Comparison of ENCODE assay signal across 13 cellular contexts in the genomic region with DNA sequence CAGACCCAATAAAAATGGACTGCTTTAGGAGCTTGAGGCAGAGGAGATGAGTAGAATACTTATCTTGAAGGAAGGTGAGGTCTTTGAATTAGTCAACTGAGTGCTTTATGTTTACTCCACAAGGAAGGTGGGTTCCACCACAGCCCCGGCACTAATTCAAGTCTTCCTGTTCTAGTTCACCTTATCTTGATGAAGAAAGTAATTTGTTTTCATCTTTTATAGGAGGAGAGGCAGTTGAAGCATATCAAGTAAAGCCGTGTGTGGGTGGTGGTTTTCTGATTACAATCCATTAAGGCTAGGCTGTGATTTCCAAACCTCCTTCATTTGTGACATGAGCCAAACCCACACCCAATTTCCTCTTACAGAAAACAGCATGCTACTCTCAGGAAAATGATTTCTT. TPM values are rescaled to one million over a fixed set of nuclear protein-coding genes. Genes with fewer than 3 reads are reported as not detected.
DNase-seq lines count a peak whose midpoint lies in the region; ATAC-seq and TF ChIP-seq lines count a peak whose summit lies in the region.
"Had no signal": no experiment of that assay in that cellular context is flagged by ENCODE, and none has a peak within 500 bp of the region (broad histone marks: within the 10 kb centered on the region; RNA-seq: fewer than 3 reads in every experiment).

No MANE protein-coding gene starts in this region.

- H3K36me3 ChIP-seq in left lung: no peaks in the 10 kb centered on the region
- H3K36me3 ChIP-seq in upper lobe of right lung: no peaks in the 10 kb centered on the region

- no peaks in the 10 kb centered on the region for H3K27me3 ChIP-seq in left lung
- no peaks in the 10 kb centered on the region for H3K27me3 ChIP-seq in upper lobe of right lung
- H3K27me3 ChIP-seq: esophagus squamous epithelium had no signal

- H3K4me3 ChIP-seq in left lung (no peak overlapping the region), upper lobe of right lung (no peak overlapping the region)
- H3K4me3 ChIP-seq: esophagus squamous epithelium had no signal

- H3K4me1 Mint-ChIP-seq in activated naive CD4-positive, alpha-beta T cell treated with anti-CD3 and anti-CD28 coated beads for 36 hours (ENCODE audit: low read depth): peaks cover 99% of the 10 kb centered on the region
- H3K4me1 Mint-ChIP-seq in activated T-helper 1 cell treated with anti-CD3 and anti-CD28 coated beads, Interleukin-12 subunit alpha, Interleukin-12 subunit beta, Interleukin-2, Interleukin-4 antibody, amounts not matched to agents 30 ng/mL and 10 ng/mL and 1 ng/mL, durations not matched to agents 14 hours and 24 hours and 36 hours (ENCODE audit: low read depth): peaks cover 100% of the 10 kb centered on the region

- H3K4me1 ChIP-seq in left lung (peaks cover 19 to 44% of the 10 kb centered on the region in 2 donors), upper lobe of right lung (peaks cover 26% of the 10 kb centered on the region)

- no peaks in the 10 kb centered on the region for H3K27me3 Mint-ChIP-seq in activated naive CD4-positive, alpha-beta T cell treated with anti-CD3 and anti-CD28 coated beads for 36 hours (ENCODE audit: low read depth)
- no peaks in the 10 kb centered on the region for H3K27me3 Mint-ChIP-seq in activated T-helper 1 cell treated with anti-CD3 and anti-CD28 coated beads, Interleukin-12 subunit alpha, Interleukin-12 subunit beta, Interleukin-2, Interleukin-4 antibody, amounts not matched to agents 30 ng/mL and 10 ng/mL and 1 ng/mL, durations not matched to agents 14 hours and 24 hours and 36 hours (ENCODE audit: insufficient read depth)

- TF ChIP-seq CTCF in left lung (IDR thresholded peaks at IDR 0.05) (no peak), upper lobe of right lung (IDR thresholded peaks at IDR 0.05) (no peak)

- H3K9me3 ChIP-seq in left lung (no peaks in the 10 kb centered on the region), upper lobe of right lung (no peaks in the 10 kb centered on the region)
- H3K9me3 ChIP-seq: esophagus squamous epithelium had no signal

- H3K36me3 Mint-ChIP-seq in activated naive CD4-positive, alpha-beta T cell treated with anti-CD3 and anti-CD28 coated beads for 36 hours (ENCODE audit: low read depth): peaks cover 37% of the 10 kb centered on the region
- H3K36me3 Mint-ChIP-seq in activated T-helper 1 cell treated with anti-CD3 and anti-CD28 coated beads, Interleukin-12 subunit alpha, Interleukin-12 subunit beta, Interleukin-2, Interleukin-4 antibody, amounts not matched to agents 30 ng/mL and 10 ng/mL and 1 ng/mL, durations not matched to agents 14 hours and 24 hours and 36 hours (ENCODE audit: low read depth): peaks cover 32% of the 10 kb centered on the region

- intact Hi-C loops in activated naive CD4-positive, alpha-beta T cell treated with anti-CD3 and anti-CD28 coated beads for 36 hours (cut with micrococcal nuclease): loop anchor here (1.0 to 10.0 kb wide), 5 partner anchors 65 to 604 kb away; no protein-coding TSS in a partner anchor
- intact Hi-C loops in activated T-helper 1 cell treated with anti-CD3 and anti-CD28 coated beads, Interleukin-12 subunit alpha, Interleukin-12 subunit beta, Interleukin-2, Interleukin-4 antibody, amounts not matched to agents 30 ng/mL and 10 ng/mL and 1 ng/mL, durations not matched to agents 14 hours and 24 hours and 36 hours (cut with micrococcal nuclease): loop anchor here (1.0 to 5.0 kb wide), 8 partner anchors 64 to 602 kb away; a partner anchor contains a TSS
- intact Hi-C loops in left lung (cut with DNase I): no loop called here
- intact Hi-C loops in upper lobe of right lung (cut with DNase I): no loop called here

- H3K27ac ChIP-seq in left lung: peak overlapping the region; percentile 46 to 55
- H3K27ac ChIP-seq in upper lobe of right lung: peak overlapping the region; percentile 24

- H3K27ac Mint-ChIP-seq in activated naive CD4-positive, alpha-beta T cell treated with anti-CD3 and anti-CD28 coated beads for 36 hours: peak overlapping the region; percentile 94
- peak overlapping the region; percentile 97 for H3K27ac Mint-ChIP-seq in activated T-helper 1 cell treated with anti-CD3 and anti-CD28 coated beads, Interleukin-12 subunit alpha, Interleukin-12 subunit beta, Interleukin-2, Interleukin-4 antibody, amounts not matched to agents 30 ng/mL and 10 ng/mL and 1 ng/mL, durations not matched to agents 14 hours and 24 hours and 36 hours

- DNase-seq in activated naive CD4-positive, alpha-beta T cell treated with anti-CD3 and anti-CD28 coated beads for 36 hours: peak; percentile 67
- DNase-seq in activated naive CD4-positive, alpha-beta T cell (lab: John Stamatoyannopoulos, UW): no peak
- DNase-seq in activated T-helper 1 cell treated with anti-CD3 and anti-CD28 coated beads, Interleukin-12 subunit alpha, Interleukin-12 subunit beta, Interleukin-2, Interleukin-4 antibody, amounts not matched to agents 30 ng/mL and 10 ng/mL and 1 ng/mL, durations not matched to agents 14 hours and 24 hours and 36 hours (ENCODE audit: low spot score): peak; percentile 59
- no peak for DNase-seq in left lung
- DNase-seq in upper lobe of right lung: no peak
- DNase-seq: amniotic stem cell, esophagus squamous epithelium, mesendoderm, NCI-H187, SIG-M5 had no signal

- CTCF ChIA-PET in activated naive CD4-positive, alpha-beta T cell treated with anti-CD3 and anti-CD28 coated beads for 36 hours (lab: Charles Lee): interaction anchor here (1.0 kb wide), 1 partner anchor 100 kb away, joined by 3 read pairs; a partner anchor contains a TSS

- no peak overlapping the region for H3K4me3 Mint-ChIP-seq in activated naive CD4-positive, alpha-beta T cell treated with anti-CD3 and anti-CD28 coated beads for 36 hours
- peak overlapping the region; percentile 46 for H3K4me3 Mint-ChIP-seq in activated T-helper 1 cell treated with anti-CD3 and anti-CD28 coated beads, Interleukin-12 subunit alpha, Interleukin-12 subunit beta, Interleukin-2, Interleukin-4 antibody, amounts not matched to agents 30 ng/mL and 10 ng/mL and 1 ng/mL, durations not matched to agents 14 hours and 24 hours and 36 hours

- no peaks in the 10 kb centered on the region for H3K9me3 Mint-ChIP-seq in activated naive CD4-positive, alpha-beta T cell treated with anti-CD3 and anti-CD28 coated beads for 36 hours
- H3K9me3 Mint-ChIP-seq in activated T-helper 1 cell treated with anti-CD3 and anti-CD28 coated beads, Interleukin-12 subunit alpha, Interleukin-12 subunit beta, Interleukin-2, Interleukin-4 antibody, amounts not matched to agents 30 ng/mL and 10 ng/mL and 1 ng/mL, durations not matched to agents 14 hours and 24 hours and 36 hours: no peaks in the 10 kb centered on the region

- ATAC-seq in left lung (peak; percentile 9), upper lobe of right lung (no peak), HG02571 (IDR thresholded peaks at IDR 0.05; ENCODE audit: unreplicated experiment) (no peak), GM18870 (IDR thresholded peaks at IDR 0.05; ENCODE audit: unreplicated experiment) (no peak), HG03520 (IDR thresholded peaks at IDR 0.05; ENCODE audit: unreplicated experiment) (no peak)

RNA-seq across cellular contexts. Expression of a gene that starts 35.6 kb away (rescaled TPM):
- total RNA-seq in activated naive CD4-positive, alpha-beta T cell treated with anti-CD3 and anti-CD28 coated beads for 36 hours: not detected
- not detected in 2 replicates for total RNA-seq in activated T-helper 1 cell treated with anti-CD3 and anti-CD28 coated beads, Interleukin-12 subunit alpha, Interleukin-12 subunit beta, Interleukin-2, Interleukin-4 antibody, amounts not matched to agents 30 ng/mL and 10 ng/mL and 1 ng/mL, durations not matched to agents 14 hours and 24 hours and 36 hours
- not detected for total RNA-seq in left lung
- total RNA-seq in upper lobe of right lung: not detected
- total RNA-seq: esophagus squamous epithelium had no signal

Comparison
In these comparisons a context has a peak if more than half of its experiments do, and no peak if none do; other contexts are left out.
1. DNase-seq: peak in activated naive CD4-positive, alpha-beta T cell treated with anti-CD3 and anti-CD28 coated beads for 36 hours (single experiment) and activated T-helper 1 cell treated with anti-CD3 and anti-CD28 coated beads, Interleukin-12 subunit alpha, Interleukin-12 subunit beta, Interleukin-2, Interleukin-4 antibody, amounts not matched to agents 30 ng/mL and 10 ng/mL and 1 ng/mL, durations not matched to agents 14 hours and 24 hours and 36 hours (single experiment); none in activated naive CD4-positive, alpha-beta T cell (0 of 4), left lung (0 of 2) and upper lobe of right lung (single experiment).
2. intact Hi-C loops: an anchor here in activated naive CD4-positive, alpha-beta T cell treated with anti-CD3 and anti-CD28 coated beads for 36 hours (1.0 to 10.0 kb wide) and activated T-helper 1 cell treated with anti-CD3 and anti-CD28 coated beads, Interleukin-12 subunit alpha, Interleukin-12 subunit beta, Interleukin-2, Interleukin-4 antibody, amounts not matched to agents 30 ng/mL and 10 ng/mL and 1 ng/mL, durations not matched to agents 14 hours and 24 hours and 36 hours (1.0 to 5.0 kb wide); none called in left lung and upper lobe of right lung.